26 cellular contexts compared by ENCODE assay signal in the genomic region with DNA sequence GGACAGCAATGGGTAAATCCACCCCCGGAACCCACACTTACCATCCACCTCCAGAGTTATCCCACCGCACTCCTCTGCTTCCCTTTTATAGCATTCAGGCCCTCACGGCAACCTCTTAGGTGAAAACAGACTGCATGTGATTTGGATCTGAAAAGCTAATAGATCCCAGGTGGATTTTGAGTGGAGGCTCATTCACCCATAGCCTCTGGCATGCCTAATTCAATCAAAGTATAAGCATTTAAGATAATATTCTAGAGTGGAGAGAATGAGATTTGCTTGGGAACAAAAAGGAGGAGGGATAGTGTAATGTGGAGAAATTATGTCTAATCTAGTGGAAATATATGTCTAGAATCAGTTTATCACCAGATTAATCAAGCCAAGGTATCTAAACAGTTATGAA. TPM values are rescaled to one million over a fixed set of nuclear protein-coding genes. Genes with fewer than 3 reads are reported as not detected.
"Had no signal": no experiment of that assay in that cellular context is flagged by ENCODE, and none has a peak within 500 bp of the region (broad histone marks: within the 10 kb centered on the region; RNA-seq: fewer than 3 reads in every experiment).

No MANE protein-coding gene starts in this region.

- H3K9me3 ChIP-seq: ascending aorta, body of pancreas, MG63, Peyer's patch had no signal

- ATAC-seq: activated CD4-positive, alpha-beta T cell treated with anti-CD3 and anti-CD28 coated beads for 36 hours; activated CD8-positive, alpha-beta T cell treated with anti-CD3 and anti-CD28 coated beads, Interleukin-2, amount 10 ng/mL, durations not matched to agents 7 days and 5 days; body of pancreas had no signal

- H3K4me1 Mint-ChIP-seq: activated CD4-positive, alpha-beta T cell treated with anti-CD3 and anti-CD28 coated beads for 36 hours; activated naive CD4-positive, alpha-beta T cell treated with anti-CD3 and anti-CD28 coated beads, Interleukin-2, amount 50 U/mL, for 24 hours; central memory CD8-positive, alpha-beta T cell had no signal

- H3K27ac Mint-ChIP-seq: activated CD4-positive, alpha-beta T cell treated with anti-CD3 and anti-CD28 coated beads for 36 hours; activated CD8-positive, alpha-beta T cell treated with anti-CD3 and anti-CD28 coated beads, Interleukin-2, amount 10 ng/mL, durations not matched to agents 7 days and 5 days; activated naive CD4-positive, alpha-beta T cell treated with anti-CD3 and anti-CD28 coated beads, Interleukin-2, amount 50 U/mL, for 24 hours had no signal

- H3K27me3 ChIP-seq: ascending aorta, body of pancreas, MG63, Peyer's patch had no signal

- DNase-seq: activated CD4-positive, alpha-beta T cell treated with anti-CD3 and anti-CD28 coated beads for 36 hours; activated CD8-positive, alpha-beta memory T cell treated with anti-CD3 and anti-CD28 coated beads, Interleukin-2, amount 50 U/mL, for 48 hours; activated CD8-positive, alpha-beta T cell treated with anti-CD3 and anti-CD28 coated beads, Interleukin-2, amount 10 ng/mL, durations not matched to agents 7 days and 5 days; activated naive CD4-positive, alpha-beta T cell; activated T-cell treated with anti-CD3 and anti-CD28 coated beads, Interleukin-2, amount 50 U/mL, for 1 hour; body of pancreas; MG63; MV-4-11; NCI-H1092 treated with DMSO at 0.1 percent for 48 hours; NCI-H1417 treated with DMSO at 0.1 percent for 48 hours; NCI-H1694; NCI-H2029; NCI-H2107; NCI-H510A treated with DMSO at 0.1 percent for 48 hours; NCI-H69; NK-92 treated with Interleukin-12 subunit alpha and Interleukin-12 subunit beta, amount 100 ng/mL, for 24 hours; Peyer's patch; SHP77 treated with DMSO at 0.1 percent for 48 hours; T-helper 1 cell had no signal

- H3K4me1 ChIP-seq: Peyer's patch had no signal

- H3K27me3 Mint-ChIP-seq: activated CD4-positive, alpha-beta T cell treated with anti-CD3 and anti-CD28 coated beads for 36 hours; activated naive CD4-positive, alpha-beta T cell treated with anti-CD3 and anti-CD28 coated beads, Interleukin-2, amount 50 U/mL, for 24 hours; central memory CD8-positive, alpha-beta T cell had no signal

- H3K9me3 Mint-ChIP-seq: activated naive CD4-positive, alpha-beta T cell treated with anti-CD3 and anti-CD28 coated beads, Interleukin-2, amount 50 U/mL, for 24 hours; central memory CD8-positive, alpha-beta T cell had no signal

- H3K36me3 ChIP-seq: Peyer's patch had no signal

- FAIRE-seq: bronchial epithelial cell had no signal

- H3K4me3 ChIP-seq: ascending aorta, body of pancreas, MG63, Peyer's patch had no signal

- H3K27ac ChIP-seq: ascending aorta, body of pancreas, Peyer's patch, RWPE1, VCaP had no signal

- H3K4me3 Mint-ChIP-seq: activated CD4-positive, alpha-beta T cell treated with anti-CD3 and anti-CD28 coated beads for 36 hours; activated CD8-positive, alpha-beta T cell treated with anti-CD3 and anti-CD28 coated beads, Interleukin-2, amount 10 ng/mL, durations not matched to agents 7 days and 5 days; activated naive CD4-positive, alpha-beta T cell treated with anti-CD3 and anti-CD28 coated beads, Interleukin-2, amount 50 U/mL, for 24 hours; central memory CD8-positive, alpha-beta T cell had no signal

RNA-seq across cellular contexts. Expression of a gene that starts 17.1 kb away (rescaled TPM):
- total RNA-seq: bronchial epithelial cell, SK-MEL-5 had no signal
